ENCODE assay signal across 12 cellular contexts in genomic region chr9:13034696-13035006, GRCh38.
DNase-seq lines count a peak whose midpoint lies in the region; ATAC-seq, FAIRE-seq and TF ChIP-seq lines count a peak whose summit lies in the region.
"Had no signal": no experiment of that assay in that cellular context is flagged by ENCODE, and none has a peak within 500 bp of the region (broad histone marks: within the 10 kb centered on the region; RNA-seq: fewer than 3 reads in every experiment).

No MANE protein-coding gene starts in this region.

- peak in 1 of 2 experiments; percentile 41; a peak in 3 of 6 replicates for ATAC-seq in A549
- ATAC-seq in GM19455 (IDR thresholded peaks at IDR 0.05; ENCODE audit: unreplicated experiment), result no peak
- ATAC-seq: T-cell had no signal

- no peaks in the 10 kb centered on the region for H3F3A ChIP-seq in MM.1S (ENCODE audit: insufficient read depth, low read length)

- peak overlapping the region; percentile 21; the same call in 1 of the 3 replicates for H3K4me3 ChIP-seq in A549
- no peak overlapping the region for H3K4me3 ChIP-seq in MM.1S (ENCODE audit: low read length)
- H3K4me3 ChIP-seq in muscle layer of duodenum (ENCODE audit: low read depth in 1 of 2, low read length in 2 of 2), result peak overlapping the region; percentile 21 to 44
- H3K4me3 ChIP-seq in kidney (ENCODE audit: low read length in 2 of 2), result peak overlapping the region in 1 of 2 donors; percentile 36
- H3K4me3 ChIP-seq: HAP-1, lung had no signal

- H3K9me2 ChIP-seq in MM.1S (replicated peaks; ENCODE audit: insufficient read depth, low read length), result no peaks in the 10 kb centered on the region

- H3K27ac ChIP-seq in A549, result peak overlapping the region in 1 of 2 experiments; percentile 24; a peak in 1 of 6 replicates
- no peak overlapping the region for H3K27ac ChIP-seq in MM.1S (ENCODE audit: low read length)
- H3K27ac ChIP-seq in muscle layer of duodenum (ENCODE audit: low read length), result no peak overlapping the region
- no peak overlapping the region for H3K27ac ChIP-seq in kidney (ENCODE audit: low read depth in 2 of 2, low read length in 2 of 2)
- H3K27ac ChIP-seq: C4-2B had no signal

- H3K4me2 ChIP-seq in A549, result peak overlapping the region; percentile 78
- H3K4me2 ChIP-seq in MM.1S (ENCODE audit: low read depth, low read length), result peak overlapping the region; percentile 45; the same call in 1 of the 2 replicates

- intact Hi-C loops in kidney (cut with DNase I), result no loop called here

- TF ChIP-seq RAD21 in A549 (conservative IDR thresholded peaks at IDR 0.05 in 1 of 2, IDR thresholded peaks at IDR 0.05 in 1 of 2), result no peak

- DNase-seq in A549 (ENCODE audit: low read depth in 1 of 2, low spot score in 1 of 2) (no peak), MM.1S (no peak), astrocyte of the hippocampus (ENCODE audit: low read depth, low spot score) (peak; percentile 16), NCI-H1105 treated with DMSO at 0.1 percent for 48 hours (lab: John Stamatoyannopoulos, UW) (no peak), kidney (no peak), NAMALWA (ENCODE audit: low spot score) (no peak)
- DNase-seq: T-cell had no signal

- FAIRE-seq in A549 (lab: Jason Lieb, UNC) (no peak), kidney (lab: Jason Lieb, UNC) (no peak)

- no peak for TF ChIP-seq POLR2A in A549 (IDR thresholded peaks at IDR 0.05; ENCODE audit: low read length)

- no peak overlapping the region for H3K9ac ChIP-seq in MM.1S (ENCODE audit: low read length)
- H3K9ac ChIP-seq in kidney (ENCODE audit: low read length in 2 of 2), result peak overlapping the region in 1 of 2 donors; percentile 32

- H3K36me3 ChIP-seq in MM.1S (replicated peaks; ENCODE audit: insufficient read depth, low read length) (no peaks in the 10 kb centered on the region), muscle layer of duodenum (ENCODE audit: control insufficient read depth in 1 of 2, insufficient read depth in 2 of 2, low read length in 2 of 2) (no peaks in the 10 kb centered on the region), kidney (ENCODE audit: control insufficient read depth in 1 of 2, insufficient read depth in 2 of 2, low read length in 2 of 2) (no peaks in the 10 kb centered on the region)
- H3K36me3 ChIP-seq: HAP-1 had no signal

- H3K79me2 ChIP-seq in MM.1S (ENCODE audit: low read length), result no peaks in the 10 kb centered on the region

- no peaks in the 10 kb centered on the region for H4K20me1 ChIP-seq in MM.1S (ENCODE audit: insufficient read depth, low read length)

- TF ChIP-seq CTCF in A549 (IDR thresholded peaks at IDR 0.05) (no peak), MM.1S (IDR thresholded peaks at IDR 0.05; ENCODE audit: low read length) (no peak), kidney (IDR thresholded peaks at IDR 0.05; ENCODE audit: borderline replicate concordance, extremely low read depth, insufficient read depth) (no peak)

- H3K9me3 ChIP-seq in A549, result no peaks in the 10 kb centered on the region
- no peaks in the 10 kb centered on the region for H3K9me3 ChIP-seq in MM.1S (replicated peaks; ENCODE audit: insufficient read depth, low read length)
- no peaks in the 10 kb centered on the region for H3K9me3 ChIP-seq in muscle layer of duodenum (ENCODE audit: control insufficient read depth in 1 of 2, low read length in 2 of 2)
- H3K9me3 ChIP-seq in kidney (ENCODE audit: control insufficient read depth in 1 of 2, low read length in 2 of 2), result no peaks in the 10 kb centered on the region
- H3K9me3 ChIP-seq: HAP-1 had no signal

- WGBS in A549 (ENCODE audit: missing lambda C conversion rate), result 36% methylated on average over 3 of the region's 3 CpGs

- H2AFZ ChIP-seq in MM.1S (ENCODE audit: low read length), result peak overlapping the region; percentile 67; the same call in 1 of the 2 replicates

- no peaks in the 10 kb centered on the region for H3K27me3 ChIP-seq in MM.1S (replicated peaks; ENCODE audit: insufficient read depth, low read length)
- H3K27me3 ChIP-seq in muscle layer of duodenum (ENCODE audit: low read depth, low read length), result no peaks in the 10 kb centered on the region

- no peak for TF ChIP-seq EP300 in A549 (IDR thresholded peaks at IDR 0.05)

- POLR2A ChIA-PET in A549 (lab: Yijun Ruan, JAX), result interaction anchor here (0.6 kb wide), 1 partner anchor 1096 kb away, joined by 3 read pairs; no protein-coding TSS in a partner anchor

- peaks cover 7% of the 10 kb centered on the region; the same call in 1 of the 3 replicates for H3K4me1 ChIP-seq in A549
- no peaks in the 10 kb centered on the region for H3K4me1 ChIP-seq in MM.1S (ENCODE audit: low read length)
- H3K4me1 ChIP-seq in muscle layer of duodenum (ENCODE audit: control insufficient read depth in 1 of 2, insufficient read depth in 2 of 2, low read length in 2 of 2), result peaks cover 0 to 9% of the 10 kb centered on the region in 2 donors
- H3K4me1 ChIP-seq in kidney (ENCODE audit: control insufficient read depth in 1 of 2, insufficient read depth in 1 of 2, low read depth in 1 of 2, low read length in 2 of 2), result peaks cover 0 to 2% of the 10 kb centered on the region in 2 donors
- H3K4me1 ChIP-seq: HAP-1 had no signal

- CTCF ChIA-PET in A549 (lab: Yijun Ruan, JAX), result interaction anchor here (0.6 to 4.6 kb wide), 36 partner anchors 9 to 1736 kb away, joined by 3 to 40 read pairs (median 4); no protein-coding TSS in a partner anchor

TF ChIP-seq in A549, 52 proteins besides CTCF, POLR2A, EP300 and RAD21:
- TF ChIP-seq MAX (IDR thresholded peaks at IDR 0.05) (no peak), HOXB5 (CRISPR knock-in tag; IDR thresholded peaks at IDR 0.05) (no peak), HES2 (IDR thresholded peaks at IDR 0.05) (no peak), NR3C1 (IDR thresholded peaks at IDR 0.05) (no peak)
